In genomic region chr5:160665460-160665859, GRCh38 we compare ENCODE assay signal across 30 cellular contexts.
"Had no signal": no experiment of that assay in that cellular context is flagged by ENCODE, and none has a peak within 500 bp of the region (broad histone marks: within the 10 kb centered on the region; RNA-seq: fewer than 3 reads in every experiment).

No MANE protein-coding gene starts in this region.

- ATAC-seq: activated CD4-positive, alpha-beta T cell treated with anti-CD3 and anti-CD28 coated beads for 36 hours; activated T-helper 17 cell treated with anti-CD3 and anti-CD28 coated beads, Interleukin-2, amount 50 U/mL, for 72 hours; Panc1; Right ventricle myocardium inferior; T-cell had no signal

- H3K4me1 Mint-ChIP-seq: activated CD4-positive, alpha-beta memory T cell treated with anti-CD3 and anti-CD28 coated beads, Interleukin-2, amount 10 ng/mL, durations not matched to agents 7 days and 5 days; activated CD4-positive, alpha-beta T cell treated with anti-CD3 and anti-CD28 coated beads for 36 hours; activated T-helper 17 cell treated with anti-CD3 and anti-CD28 coated beads, Interleukin-2, amount 50 U/mL, for 72 hours; central memory CD8-positive, alpha-beta T cell; T-cell had no signal

- H3K9me3 Mint-ChIP-seq: activated CD4-positive, alpha-beta memory T cell treated with anti-CD3 and anti-CD28 coated beads, Interleukin-2, amount 10 ng/mL, durations not matched to agents 7 days and 5 days; activated naive CD4-positive, alpha-beta T cell treated with anti-CD3 and anti-CD28 coated beads for 36 hours; activated T-helper 17 cell treated with anti-CD3 and anti-CD28 coated beads, Interleukin-2, amount 50 U/mL, for 72 hours; central memory CD8-positive, alpha-beta T cell; T-cell had no signal

- H3K36me3 Mint-ChIP-seq: activated naive CD8-positive, alpha-beta T cell; brain; T-cell had no signal

- DNase-seq: activated CD4-positive, alpha-beta memory T cell treated with anti-CD3 and anti-CD28 coated beads, Interleukin-2, amount 10 ng/mL, durations not matched to agents 7 days and 5 days; activated CD4-positive, alpha-beta T cell treated with anti-CD3 and anti-CD28 coated beads for 36 hours; activated CD4-positive, alpha-beta T cell treated with anti-CD3 and anti-CD28 coated beads, Interleukin-2, amount 50 U/mL, for 1 hour; activated gamma-delta T cell; activated naive CD4-positive, alpha-beta T cell treated with anti-CD3 and anti-CD28 coated beads for 36 hours; activated T-cell treated with anti-CD3 and anti-CD28 coated beads for 4 hours; activated T-cell treated with anti-CD3 and anti-CD28 coated beads, Interleukin-2, amount 50 U/mL, for 48 hours; amygdala; cortex of kidney; NCI-H1105; NCI-H1436; NCI-H1694 treated with DMSO at 0.1 percent for 48 hours; NCI-H2029 treated with DMSO at 0.1 percent for 48 hours; NCI-H345; NCI-H510A; NCI-H69; NK-92 treated with Interleukin-12 subunit alpha and Interleukin-12 subunit beta, amount 100 ng/mL, for 24 hours; OCI-M1; RPMI8226; T-cell; T-helper 2 cell; T1000 had no signal

- H3K27ac Mint-ChIP-seq: activated CD4-positive, alpha-beta memory T cell treated with anti-CD3 and anti-CD28 coated beads, Interleukin-2, amount 10 ng/mL, durations not matched to agents 7 days and 5 days; activated CD4-positive, alpha-beta T cell treated with anti-CD3 and anti-CD28 coated beads for 36 hours; activated naive CD4-positive, alpha-beta T cell treated with anti-CD3 and anti-CD28 coated beads for 36 hours; activated naive CD8-positive, alpha-beta T cell; activated T-helper 17 cell treated with anti-CD3 and anti-CD28 coated beads, Interleukin-2, amount 50 U/mL, for 72 hours; brain; T-cell had no signal

- H3K27ac ChIP-seq: SK-N-MC, VCaP had no signal

- H3K27me3 Mint-ChIP-seq: activated CD4-positive, alpha-beta T cell treated with anti-CD3 and anti-CD28 coated beads for 36 hours; brain had no signal

- H3K4me3 ChIP-seq: SK-N-MC had no signal

- H3K4me3 Mint-ChIP-seq: activated CD4-positive, alpha-beta memory T cell treated with anti-CD3 and anti-CD28 coated beads, Interleukin-2, amount 10 ng/mL, durations not matched to agents 7 days and 5 days; activated CD4-positive, alpha-beta T cell treated with anti-CD3 and anti-CD28 coated beads for 36 hours; activated naive CD4-positive, alpha-beta T cell treated with anti-CD3 and anti-CD28 coated beads for 36 hours; activated naive CD8-positive, alpha-beta T cell; activated T-helper 17 cell treated with anti-CD3 and anti-CD28 coated beads, Interleukin-2, amount 50 U/mL, for 72 hours; brain; central memory CD8-positive, alpha-beta T cell; T-cell had no signal
